Comparison of ENCODE assay signal across 9 cellular contexts in the genomic region with DNA sequence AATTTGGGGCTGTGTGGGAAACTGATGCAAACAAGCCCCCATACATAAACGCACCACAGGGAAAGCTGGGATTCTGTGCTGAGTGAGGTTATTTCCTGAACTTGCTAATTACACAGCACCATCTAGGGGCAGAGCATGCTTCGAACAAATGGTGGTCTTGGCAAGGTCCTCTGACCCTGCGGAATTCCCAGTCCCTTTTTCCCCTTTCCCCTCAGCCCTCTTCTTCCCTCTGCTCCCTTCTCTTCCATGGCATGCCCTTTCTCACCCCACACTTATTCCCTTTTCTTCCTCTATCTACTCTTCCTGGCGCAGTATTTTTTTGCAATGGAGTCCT.
DNase-seq lines count a peak whose midpoint lies in the region; ATAC-seq, FAIRE-seq and TF ChIP-seq lines count a peak whose summit lies in the region.
"Had no signal": no experiment of that assay in that cellular context is flagged by ENCODE, and none has a peak within 500 bp of the region (broad histone marks: within the 10 kb centered on the region; RNA-seq: fewer than 3 reads in every experiment).

No MANE protein-coding gene starts in this region.

- H3K79me2 ChIP-seq in endothelial cell of umbilical vein (ENCODE audit: control insufficient read depth, insufficient read depth, low read length) (no peaks in the 10 kb centered on the region), osteoblast (ENCODE audit: insufficient read depth, low read length) (no peaks in the 10 kb centered on the region)

- H4K20me1 ChIP-seq in endothelial cell of umbilical vein (replicated peaks; ENCODE audit: control insufficient read depth, extremely low read depth, insufficient read depth, low read length) (no peaks in the 10 kb centered on the region), osteoblast (ENCODE audit: insufficient read depth, low read length) (no peaks in the 10 kb centered on the region)

- no peak overlapping the region for H3K4me2 ChIP-seq in endothelial cell of umbilical vein (ENCODE audit: insufficient read depth, low read length)
- peak overlapping the region; percentile 25 for H3K4me2 ChIP-seq in osteoblast (ENCODE audit: insufficient read depth, low read length)

- H3K27ac ChIP-seq in endothelial cell of umbilical vein (ENCODE audit: insufficient read depth, low read depth, low read length) (no peak overlapping the region), osteoblast (ENCODE audit: low read depth, low read length) (no peak overlapping the region)
- H3K27ac ChIP-seq: skin epidermis had no signal

- DNase-seq in GM12865 (ENCODE audit: low read depth) (peak; percentile 10), NCI-H526 treated with DMSO at 0.1 percent for 48 hours (lab: John Stamatoyannopoulos, UW) (peak; percentile 12), endothelial cell of umbilical vein (ENCODE audit: low read depth, low spot score) (peak; percentile 13), osteoblast (ENCODE audit: insufficient read length, low spot score, missing footprints) (peak; percentile 34), superior temporal gyrus (ENCODE audit: extremely low spot score) (no peak), NCI-H2029 treated with DMSO at 0.1 percent for 48 hours (lab: John Stamatoyannopoulos, UW) (no peak)
- DNase-seq in activated naive CD8-positive, alpha-beta T cell treated with anti-CD3 and anti-CD28 coated beads, Interleukin-2, amount 50 U/mL, for 24 hours: no peak
- DNase-seq in activated CD4-positive, CD25-positive, alpha-beta regulatory T cell (lab: John Stamatoyannopoulos, UW): no peak

- ATAC-seq in activated naive CD8-positive, alpha-beta T cell treated with anti-CD3 and anti-CD28 coated beads, Interleukin-2, amount 50 U/mL, for 24 hours: no peak

- H3K4me1 ChIP-seq in endothelial cell of umbilical vein (ENCODE audit: control insufficient read depth, extremely low read depth, insufficient read depth, low read length) (no peaks in the 10 kb centered on the region), osteoblast (ENCODE audit: insufficient read depth, low read length) (peaks cover 9% of the 10 kb centered on the region)

- CTCF ChIA-PET in endothelial cell of umbilical vein (lab: Charles Lee): interaction anchor here (0.6 to 1.2 kb wide), 4 partner anchors 101 to 371 kb away, joined by 3 to 8 read pairs (median 3); no protein-coding TSS in a partner anchor

- H3K27ac Mint-ChIP-seq in activated naive CD8-positive, alpha-beta T cell treated with anti-CD3 and anti-CD28 coated beads, Interleukin-2, amount 50 U/mL, for 24 hours: no peak overlapping the region

- H3K36me3 Mint-ChIP-seq in activated naive CD8-positive, alpha-beta T cell treated with anti-CD3 and anti-CD28 coated beads, Interleukin-2, amount 50 U/mL, for 24 hours (ENCODE audit: low read depth): no peaks in the 10 kb centered on the region

- BruUV-seq in endothelial cell of umbilical vein (replicated peaks; lab: Mats Ljungman, UMichigan): no TSS peak

- dilution Hi-C loops in endothelial cell of umbilical vein (cut with MboI; ENCODE audit: extremely low pct_ligation_motif_present, low sequenced_read_pairs): no loop called here

- TF ChIP-seq CTCF in GM12865 (IDR thresholded peaks at IDR 0.05; ENCODE audit: insufficient read depth, low read depth, low read length, missing control alignments) (peak; percentile 10), endothelial cell of umbilical vein (IDR thresholded peaks at IDR 0.05; ENCODE audit: extremely low read depth in 1 of 2, insufficient read depth in 1 of 2, low read depth in 1 of 2, low read length in 2 of 2) (peak; percentile 19 to 45), osteoblast (IDR thresholded peaks at IDR 0.05; ENCODE audit: extremely low read depth, low read depth, low read length) (peak; percentile 69)

- peaks cover 5% of the 10 kb centered on the region for H3K4me1 Mint-ChIP-seq in activated naive CD8-positive, alpha-beta T cell treated with anti-CD3 and anti-CD28 coated beads, Interleukin-2, amount 50 U/mL, for 24 hours

- H3K4me3 ChIP-seq in GM12865 (ENCODE audit: low read depth, low read length) (no peak overlapping the region), endothelial cell of umbilical vein (replicated peaks in 1 of 3; ENCODE audit: insufficient read depth in 1 of 3, low read depth in 1 of 3, low read length in 3 of 3) (no peak overlapping the region), osteoblast (ENCODE audit: insufficient read depth, low read length) (no peak overlapping the region)
- H3K4me3 ChIP-seq: skin epidermis had no signal

- H3K9ac ChIP-seq in endothelial cell of umbilical vein (replicated peaks; ENCODE audit: extremely low read depth, insufficient read depth, low read length): no peak overlapping the region

- H3K27me3 Mint-ChIP-seq in activated naive CD8-positive, alpha-beta T cell treated with anti-CD3 and anti-CD28 coated beads, Interleukin-2, amount 50 U/mL, for 24 hours: peaks cover 9% of the 10 kb centered on the region

- H3K27me3 ChIP-seq in endothelial cell of umbilical vein (ENCODE audit: control insufficient read depth in 2 of 2, insufficient read depth in 2 of 2, low read length in 2 of 2) (peaks cover 2 to 5% of the 10 kb centered on the region in 2 experiments), osteoblast (ENCODE audit: insufficient read depth, low read length) (no peaks in the 10 kb centered on the region)

- no peak for FAIRE-seq in endothelial cell of umbilical vein (lab: Jason Lieb, UNC)

- intact Hi-C loops in endothelial cell of umbilical vein (cut with micrococcal nuclease): loop anchor here (1.0 kb wide), 1 partner anchor 368 kb away; no protein-coding TSS in a partner anchor

- no peak for TF ChIP-seq POLR2A in endothelial cell of umbilical vein (IDR thresholded peaks at IDR 0.05; ENCODE audit: low read depth, low read length)

- H3K36me3 ChIP-seq in endothelial cell of umbilical vein (ENCODE audit: control insufficient read depth in 2 of 2, extremely low read depth in 1 of 2, insufficient read depth in 2 of 2, low read length in 2 of 2) (no peaks in the 10 kb centered on the region), osteoblast (ENCODE audit: insufficient read depth, low read length) (no peaks in the 10 kb centered on the region)

- no peaks in the 10 kb centered on the region for H3K9me3 Mint-ChIP-seq in activated naive CD8-positive, alpha-beta T cell treated with anti-CD3 and anti-CD28 coated beads, Interleukin-2, amount 50 U/mL, for 24 hours

- no peak overlapping the region for H2AFZ ChIP-seq in endothelial cell of umbilical vein (ENCODE audit: low read depth, low read length)
- H2AFZ ChIP-seq in osteoblast (ENCODE audit: low read length): peak overlapping the region; percentile 43

- H3K9me3 ChIP-seq in endothelial cell of umbilical vein (replicated peaks; ENCODE audit: control insufficient read depth, insufficient read depth, low read length): no peaks in the 10 kb centered on the region
- no peaks in the 10 kb centered on the region for H3K9me3 ChIP-seq in osteoblast (ENCODE audit: low read depth, low read length)

- POLR2A ChIA-PET in endothelial cell of umbilical vein (lab: Charles Lee): no interaction called here

- no peak overlapping the region for H3K4me3 Mint-ChIP-seq in activated naive CD8-positive, alpha-beta T cell treated with anti-CD3 and anti-CD28 coated beads, Interleukin-2, amount 50 U/mL, for 24 hours

- no peaks in the 10 kb centered on the region for H3K9me1 ChIP-seq in endothelial cell of umbilical vein (replicated peaks; ENCODE audit: control insufficient read depth, extremely low read depth, insufficient read depth, low read length)

TF ChIP-seq in endothelial cell of umbilical vein, 7 proteins besides CTCF, POLR2A, EP300 and RAD21:
- no peak for TF ChIP-seq MAX (IDR thresholded peaks at IDR 0.05; ENCODE audit: insufficient read depth, insufficient read length)
- TF ChIP-seq GATA2 (IDR thresholded peaks at IDR 0.05; ENCODE audit: insufficient read depth, insufficient read length, low read depth, low read length): no peak

Comparison
In these comparisons a context has a peak if more than half of its experiments do, and no peak if none do; other contexts are left out.
1. DNase-seq: peak in GM12865 (single experiment), NCI-H526 treated with DMSO at 0.1 percent for 48 hours (single experiment), endothelial cell of umbilical vein (single experiment) and osteoblast (single experiment); none in activated naive CD8-positive, alpha-beta T cell treated with anti-CD3 and anti-CD28 coated beads, Interleukin-2, amount 50 U/mL, for 24 hours (single experiment), superior temporal gyrus (single experiment), NCI-H2029 treated with DMSO at 0.1 percent for 48 hours (single experiment) and activated CD4-positive, CD25-positive, alpha-beta regulatory T cell (0 of 4).
2. CTCF ChIP-seq: peak in every context shown above with its lines; median percentile 69 in osteoblast; 32 in endothelial cell of umbilical vein; 10 in GM12865.